10 cellular contexts compared by ENCODE assay signal in the genomic region with DNA sequence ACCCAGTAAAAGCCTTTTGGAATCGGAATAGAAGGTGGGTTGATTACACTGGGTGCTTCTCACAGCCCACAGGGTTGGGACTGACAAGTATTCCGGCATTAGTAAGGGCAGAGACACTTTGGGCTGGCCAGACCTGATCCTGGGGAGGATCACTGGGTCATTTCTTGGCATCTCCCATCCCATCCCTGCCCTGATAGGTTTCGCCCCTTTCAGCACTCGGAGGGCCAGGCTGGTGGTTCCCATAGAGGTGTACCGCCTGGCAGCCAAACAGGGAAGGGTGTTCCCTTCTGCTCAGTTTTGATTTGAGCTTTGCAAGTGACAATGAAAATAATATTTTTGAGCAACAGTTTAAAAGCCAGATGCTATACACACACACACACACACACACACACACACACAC. TPM values are rescaled to one million over a fixed set of nuclear protein-coding genes. Genes with fewer than 3 reads are reported as not detected.
A peak's percentile ranks its signal among the peaks of the same experiment; 100 is the strongest.
DNase-seq lines count a peak whose midpoint lies in the region; ATAC-seq and TF ChIP-seq lines count a peak whose summit lies in the region.
"Had no signal": no experiment of that assay in that cellular context is flagged by ENCODE, and none has a peak within 500 bp of the region (broad histone marks: within the 10 kb centered on the region; RNA-seq: fewer than 3 reads in every experiment).

No MANE protein-coding gene starts in this region.

- intact Hi-C loops in heart right ventricle (cut with DNase I): no loop called here

- H3K27ac ChIP-seq in heart right ventricle: peak overlapping the region in 7 of 10 donors; percentile 42 to 65 (median 58)
- H3K27ac ChIP-seq: RWPE1 had no signal

- no peak for TF ChIP-seq POLR2A in NB4 (IDR thresholded peaks at IDR 0.05; ENCODE audit: extremely low read depth, insufficient read length)

- DNase-seq in NB4 (ENCODE audit: low read depth) (no peak), heart right ventricle (no peak), type B pancreatic cell (ENCODE audit: extremely low spot score, unreplicated experiment) (no peak), GM20000 (ENCODE audit: low spot score) (no peak), anterior cingulate cortex (lab: John Stamatoyannopoulos, UW) (no peak)
- DNase-seq: naive thymus-derived CD8-positive, alpha-beta T cell had no signal

- H3K36me3 ChIP-seq in heart right ventricle: no peaks in the 10 kb centered on the region
- no peaks in the 10 kb centered on the region for H3K36me3 ChIP-seq in skeletal muscle satellite cell (ENCODE audit: insufficient read depth, low read length)

- no peaks in the 10 kb centered on the region for H3K36me3 Mint-ChIP-seq in type B pancreatic cell

- 76 to 86% methylated on average over 5 of the region's 5 CpGs for WGBS in heart right ventricle, 2 donors

- peak overlapping the region; percentile 94 for H3K4me2 ChIP-seq in skeletal muscle satellite cell (ENCODE audit: low read length)

- H3K9me3 Mint-ChIP-seq in type B pancreatic cell: peaks cover 3% of the 10 kb centered on the region

- H3K9ac ChIP-seq in skeletal muscle satellite cell (ENCODE audit: low read depth, low read length): peak overlapping the region; percentile 2

- H3K4me3 ChIP-seq in NB4 (ENCODE audit: low read depth, low read length) (peak overlapping the region; percentile 47), heart right ventricle (peak overlapping the region in 7 of 10 donors; percentile 26 to 48 (median 42)), skeletal muscle satellite cell (ENCODE audit: low read length) (peak overlapping the region; percentile 60)

- no peak overlapping the region for H3K27ac Mint-ChIP-seq in type B pancreatic cell
- H3K27ac Mint-ChIP-seq: naive thymus-derived CD8-positive, alpha-beta T cell had no signal

- ATAC-seq in GM18868 (IDR thresholded peaks at IDR 0.05; ENCODE audit: unreplicated experiment) (peak; percentile 4), heart right ventricle (peak in 5 of 8 donors; percentile 2 to 37 (median 34)), HG03457 (IDR thresholded peaks at IDR 0.05; ENCODE audit: unreplicated experiment) (no peak)
- ATAC-seq: naive thymus-derived CD8-positive, alpha-beta T cell had no signal

- no peak for TF ChIP-seq CTCF in NB4 (IDR thresholded peaks at IDR 0.05; ENCODE audit: low read depth, low read length)
- no peak for TF ChIP-seq CTCF in heart right ventricle (IDR thresholded peaks at IDR 0.05)
- no peak for TF ChIP-seq CTCF in type B pancreatic cell (conservative IDR thresholded peaks at IDR 0.05)
- TF ChIP-seq CTCF in GM20000 (IDR thresholded peaks at IDR 0.05; ENCODE audit: extremely low read depth, missing control alignments): no peak

- H3K9me3 ChIP-seq in heart right ventricle (peaks cover 0 to 16% (median 0%) of the 10 kb centered on the region in 11 donors), skeletal muscle satellite cell (replicated peaks; ENCODE audit: low read length) (no peaks in the 10 kb centered on the region)

- peaks cover 0 to 50% (median 23%) of the 10 kb centered on the region in 7 donors for H3K27me3 ChIP-seq in heart right ventricle
- peaks cover 57% of the 10 kb centered on the region for H3K27me3 ChIP-seq in skeletal muscle satellite cell (ENCODE audit: control insufficient read depth, insufficient read depth, low read length)

- H3K4me3 Mint-ChIP-seq in type B pancreatic cell: no peak overlapping the region

- H3K4me1 Mint-ChIP-seq in type B pancreatic cell (ENCODE audit: unreplicated experiment): peaks cover 24% of the 10 kb centered on the region

- H3K27me3 Mint-ChIP-seq in type B pancreatic cell: peaks cover 34% of the 10 kb centered on the region

- H3K4me1 ChIP-seq in heart right ventricle: peaks cover 0 to 15% (median 10%) of the 10 kb centered on the region in 9 donors
- H3K4me1 ChIP-seq in skeletal muscle satellite cell (ENCODE audit: control insufficient read depth, insufficient read depth, low read length): peaks cover 12% of the 10 kb centered on the region

RNA-seq across cellular contexts. Expression of a gene that starts 37.3 kb away (rescaled TPM):
- 10 to 100 TPM in 9 of 10 donors, 1 to 10 TPM in 1; 8.5 to 89.3 (median 18.6) TPM for total RNA-seq in heart right ventricle
- polyA plus RNA-seq in heart right ventricle: 1 to 10 TPM; 7.2 to 7.9 TPM
- 50.7 and 66.7 TPM in 2 replicates for total RNA-seq in skeletal muscle satellite cell (2012; rRNA removed)
- 176 and 360 TPM in 2 replicates for total RNA-seq in type B pancreatic cell (ENCODE audit: low replicate concordance)
